In the genomic region with DNA sequence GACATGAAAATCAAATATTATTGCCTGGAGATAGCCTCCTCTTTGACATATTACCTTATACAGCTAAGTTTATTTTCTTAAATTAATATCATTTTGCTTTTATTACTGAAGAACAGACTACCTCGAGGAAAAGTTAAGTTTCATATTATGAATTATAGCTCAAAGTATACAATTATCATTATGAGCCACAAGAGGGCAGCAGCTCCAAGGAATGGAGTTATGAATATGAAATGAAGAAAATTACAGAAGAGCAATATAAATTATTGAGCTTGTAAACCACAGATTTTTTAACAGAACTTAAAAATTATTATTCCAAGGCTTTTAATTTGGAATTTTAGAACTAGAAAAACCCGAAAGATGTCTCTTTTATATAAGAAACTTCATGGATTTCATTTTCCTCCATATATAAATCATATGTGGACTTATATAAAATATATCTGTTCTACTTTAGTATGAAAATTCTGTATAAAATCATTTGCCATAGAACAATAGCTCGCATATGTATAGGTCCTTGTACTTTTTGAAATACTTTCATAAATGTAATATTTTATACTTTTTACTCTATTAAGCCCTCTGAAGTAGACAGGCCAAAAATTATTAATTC, we compare ENCODE assay signal across 8 cellular contexts. TPM values are rescaled to one million over a fixed set of nuclear protein-coding genes. Genes with fewer than 3 reads are reported as not detected.
DNase-seq lines count a peak whose midpoint lies in the region; ATAC-seq and TF ChIP-seq lines count a peak whose summit lies in the region.

No MANE protein-coding gene starts in this region.

- TF ChIP-seq CTCF in HCT116 (IDR thresholded peaks at IDR 0.05 in 2 of 3, conservative IDR thresholded peaks at IDR 0.05 in 1 of 3; ENCODE audit: borderline replicate concordance in 1 of 3, insufficient read depth in 1 of 3, low read depth in 2 of 3, low read length in 2 of 3) (peak; percentile 50 to 78 (median 76)), activated B cell treated with CpG ODN at 0.5 μM for 24 hours (IDR thresholded peaks at IDR 0.05) (peak; percentile 90), fibroblast of villous mesenchyme (IDR thresholded peaks at IDR 0.05; ENCODE audit: insufficient read depth, low read depth, low read length) (peak; percentile 66)

- TF ChIP-seq POLR2A in HCT116 (IDR thresholded peaks at IDR 0.05; ENCODE audit: borderline replicate concordance, extremely low read depth, insufficient read depth, insufficient read length), result no peak

- H3K4me3 ChIP-seq in HCT116 (replicated peaks in 1 of 2; ENCODE audit: low read depth in 1 of 2, low read length in 2 of 2) (no peak overlapping the region), fibroblast of villous mesenchyme (ENCODE audit: low read depth, low read length) (no peak overlapping the region), skeletal muscle satellite cell (ENCODE audit: low read length) (no peak overlapping the region)

- ATAC-seq in HCT116, result peak; percentile 60
- peak; percentile 37 for ATAC-seq in activated B cell treated with CpG ODN at 0.5 μM for 24 hours (ENCODE audit: low read depth)
- ATAC-seq in activated CD8-positive, alpha-beta memory T cell treated with anti-CD3 and anti-CD28 coated beads, Interleukin-2, amount 10 ng/mL, durations not matched to agents 7 days and 5 days, result no peak

- no peak overlapping the region for H3K27ac Mint-ChIP-seq in activated naive CD4-positive, alpha-beta T cell treated with anti-CD3 and anti-CD28 coated beads for 36 hours
- H3K27ac Mint-ChIP-seq in activated B cell treated with CpG ODN at 0.5 μM for 24 hours, result no peak overlapping the region
- H3K27ac Mint-ChIP-seq in activated CD8-positive, alpha-beta memory T cell treated with anti-CD3 and anti-CD28 coated beads, Interleukin-2, amount 10 ng/mL, durations not matched to agents 7 days and 5 days, result no peak overlapping the region

- H3K27me3 ChIP-seq in HCT116 (ENCODE audit: insufficient read depth, low read length) (no peaks in the 10 kb centered on the region), skeletal muscle satellite cell (ENCODE audit: control insufficient read depth, insufficient read depth, low read length) (no peaks in the 10 kb centered on the region)

- H3K4me1 Mint-ChIP-seq in activated naive CD4-positive, alpha-beta T cell treated with anti-CD3 and anti-CD28 coated beads for 36 hours (ENCODE audit: low read depth), result no peaks in the 10 kb centered on the region
- H3K4me1 Mint-ChIP-seq in activated B cell treated with CpG ODN at 0.5 μM for 24 hours, result peaks cover 2% of the 10 kb centered on the region
- no peaks in the 10 kb centered on the region for H3K4me1 Mint-ChIP-seq in activated CD8-positive, alpha-beta memory T cell treated with anti-CD3 and anti-CD28 coated beads, Interleukin-2, amount 10 ng/mL, durations not matched to agents 7 days and 5 days

- peak; percentile 42 for DNase-seq in activated naive CD4-positive, alpha-beta T cell treated with anti-CD3 and anti-CD28 coated beads for 36 hours
- DNase-seq in activated naive CD4-positive, alpha-beta T cell (lab: John Stamatoyannopoulos, UW), result no peak
- DNase-seq in HCT116 (ENCODE audit: low read depth, low spot score) (peak; percentile 21), NCI-H1436 treated with DMSO at 0.1 percent for 48 hours (lab: John Stamatoyannopoulos, UW) (peak; percentile 4), activated B cell treated with CpG ODN at 0.5 μM for 24 hours (no peak), fibroblast of villous mesenchyme (ENCODE audit: low read depth) (peak; percentile 53)
- DNase-seq in activated CD8-positive, alpha-beta memory T cell treated with anti-CD3 and anti-CD28 coated beads, Interleukin-2, amount 10 ng/mL, durations not matched to agents 7 days and 5 days, result no peak

- H3K9me3 ChIP-seq in HCT116 (ENCODE audit: control insufficient read depth in 1 of 2, insufficient read depth in 1 of 2, low read depth in 1 of 2, low read length in 2 of 2) (no peaks in the 10 kb centered on the region), skeletal muscle satellite cell (replicated peaks; ENCODE audit: low read length) (no peaks in the 10 kb centered on the region)

- H3K27me3 Mint-ChIP-seq in activated naive CD4-positive, alpha-beta T cell treated with anti-CD3 and anti-CD28 coated beads for 36 hours (ENCODE audit: low read depth), result peaks cover 7% of the 10 kb centered on the region
- peaks cover 11% of the 10 kb centered on the region for H3K27me3 Mint-ChIP-seq in activated B cell treated with CpG ODN at 0.5 μM for 24 hours
- peaks cover 23% of the 10 kb centered on the region for H3K27me3 Mint-ChIP-seq in activated CD8-positive, alpha-beta memory T cell treated with anti-CD3 and anti-CD28 coated beads, Interleukin-2, amount 10 ng/mL, durations not matched to agents 7 days and 5 days

- no peaks in the 10 kb centered on the region for H4K20me1 ChIP-seq in HCT116 (ENCODE audit: insufficient read depth)

- H3K4me2 ChIP-seq in HCT116 (ENCODE audit: low read length) (peak overlapping the region; percentile 16; the same call in 1 of the 2 replicates), skeletal muscle satellite cell (ENCODE audit: low read length) (peak overlapping the region; percentile 56)

- no peak overlapping the region for H2AFZ ChIP-seq in HCT116 (ENCODE audit: low read depth, low read length, poor library complexity, severe bottlenecking)

- RAD21 ChIA-PET in HCT116 (lab: Charles Lee; ENCODE audit: low non-redundant PET in 1 of 2, low total read pairs in 2 of 2, uncharacterized antibody in 2 of 2, unreplicated experiment in 2 of 2), result interaction anchor here (1.1 to 1.2 kb wide), 3 partner anchors 43 to 378 kb away, joined by 4 to 8 read pairs (median 6); no protein-coding TSS in a partner anchor

- H3K9ac ChIP-seq in HCT116 (ENCODE audit: low read length) (no peak overlapping the region), skeletal muscle satellite cell (ENCODE audit: low read depth, low read length) (no peak overlapping the region)

- no peaks in the 10 kb centered on the region for H3K79me2 ChIP-seq in HCT116 (ENCODE audit: insufficient read depth, low read length)

- CTCF ChIA-PET in activated naive CD4-positive, alpha-beta T cell treated with anti-CD3 and anti-CD28 coated beads for 36 hours (lab: Charles Lee), result interaction anchor here (0.5 to 4.5 kb wide), 27 partner anchors 10 to 661 kb away, joined by 3 to 20 read pairs (median 3); no protein-coding TSS in a partner anchor
- CTCF ChIA-PET in HCT116 (lab: Charles Lee) (interaction anchor here (0.7 to 3.2 kb wide), 37 partner anchors 9 to 424 kb away, joined by 3 to 31 read pairs (median 4); a partner anchor contains a TSS), activated B cell treated with CpG ODN at 0.5 μM for 24 hours (lab: Charles Lee) (interaction anchor here (0.8 to 1.6 kb wide), 17 partner anchors 9 to 379 kb away, joined by 3 to 14 read pairs (median 4); a partner anchor contains a TSS)
- CTCF ChIA-PET in activated CD8-positive, alpha-beta memory T cell treated with anti-CD3 and anti-CD28 coated beads, Interleukin-2, amount 10 ng/mL, durations not matched to agents 7 days and 5 days (lab: Charles Lee), result interaction anchor here (0.7 to 2.6 kb wide), 13 partner anchors 8 to 378 kb away, joined by 3 to 22 read pairs (median 3); a partner anchor contains a TSS

- no peak overlapping the region for H3K27ac ChIP-seq in HCT116 (ENCODE audit: low read depth, low read length)

- H3K9me3 Mint-ChIP-seq in activated naive CD4-positive, alpha-beta T cell treated with anti-CD3 and anti-CD28 coated beads for 36 hours, result no peaks in the 10 kb centered on the region
- peaks cover 3% of the 10 kb centered on the region for H3K9me3 Mint-ChIP-seq in activated B cell treated with CpG ODN at 0.5 μM for 24 hours
- no peaks in the 10 kb centered on the region for H3K9me3 Mint-ChIP-seq in activated CD8-positive, alpha-beta memory T cell treated with anti-CD3 and anti-CD28 coated beads, Interleukin-2, amount 10 ng/mL, durations not matched to agents 7 days and 5 days (ENCODE audit: low read depth)

- POLR2A ChIA-PET in HCT116 (lab: Charles Lee) (no interaction called here), activated B cell treated with CpG ODN at 0.5 μM for 24 hours (lab: Charles Lee) (no interaction called here)

- peak; percentile 82 for TF ChIP-seq RAD21 in HCT116 (IDR thresholded peaks at IDR 0.05; ENCODE audit: low read depth)

- no peak overlapping the region for H3K4me3 Mint-ChIP-seq in activated naive CD4-positive, alpha-beta T cell treated with anti-CD3 and anti-CD28 coated beads for 36 hours
- no peak overlapping the region for H3K4me3 Mint-ChIP-seq in activated B cell treated with CpG ODN at 0.5 μM for 24 hours
- no peak overlapping the region for H3K4me3 Mint-ChIP-seq in activated CD8-positive, alpha-beta memory T cell treated with anti-CD3 and anti-CD28 coated beads, Interleukin-2, amount 10 ng/mL, durations not matched to agents 7 days and 5 days

- H3K4me1 ChIP-seq in HCT116 (ENCODE audit: control insufficient read depth in 1 of 2, insufficient read depth in 2 of 2, low read length in 2 of 2), result no peaks in the 10 kb centered on the region
- H3K4me1 ChIP-seq in skeletal muscle satellite cell (ENCODE audit: control insufficient read depth, insufficient read depth, low read length), result no peaks in the 10 kb centered on the region

- intact Hi-C loops in activated naive CD4-positive, alpha-beta T cell treated with anti-CD3 and anti-CD28 coated beads for 36 hours (cut with micrococcal nuclease), result loop anchor here (1.0 to 5.0 kb wide), 7 partner anchors 43 to 378 kb away; no protein-coding TSS in a partner anchor
- intact Hi-C loops in HCT116 (cut with micrococcal nuclease), result loop anchor here (1.0 to 10.0 kb wide), 4 partner anchors 43 to 379 kb away; no protein-coding TSS in a partner anchor
- intact Hi-C loops in activated B cell treated with CpG ODN at 0.5 μM for 24 hours (cut with micrococcal nuclease), result loop anchor here (1.0 to 10.0 kb wide), 6 partner anchors 43 to 1362 kb away; no protein-coding TSS in a partner anchor

- H3K36me3 ChIP-seq in HCT116 (ENCODE audit: control insufficient read depth in 1 of 2, insufficient read depth in 2 of 2, low read length in 2 of 2), result no peaks in the 10 kb centered on the region
- H3K36me3 ChIP-seq in skeletal muscle satellite cell (ENCODE audit: insufficient read depth, low read length), result no peaks in the 10 kb centered on the region

- no peaks in the 10 kb centered on the region for H3K36me3 Mint-ChIP-seq in activated naive CD4-positive, alpha-beta T cell treated with anti-CD3 and anti-CD28 coated beads for 36 hours (ENCODE audit: low read depth)
- no peaks in the 10 kb centered on the region for H3K36me3 Mint-ChIP-seq in activated B cell treated with CpG ODN at 0.5 μM for 24 hours (ENCODE audit: low read depth)
- H3K36me3 Mint-ChIP-seq in activated CD8-positive, alpha-beta memory T cell treated with anti-CD3 and anti-CD28 coated beads, Interleukin-2, amount 10 ng/mL, durations not matched to agents 7 days and 5 days, result no peaks in the 10 kb centered on the region

- no TSS peak for BruUV-seq in HCT116 (replicated peaks; lab: Mats Ljungman, UMichigan)

- no peaks in the 10 kb centered on the region for H3K9me2 ChIP-seq in HCT116 (ENCODE audit: insufficient read depth)

RNA-seq across cellular contexts. Expression of a gene that starts 40.1 kb away (rescaled TPM):
- total RNA-seq in activated naive CD4-positive, alpha-beta T cell treated with anti-CD3 and anti-CD28 coated beads for 36 hours, result under 1 TPM in 1 of 2 experiments, not detected in 1; 0.07 TPM
- total RNA-seq in HCT116 (2021; ENCODE audit: unreplicated experiment), result 0.79 TPM
- polyA plus RNA-seq in HCT116 (2012), result 0.12 and 0.22 TPM in 2 replicates
- total RNA-seq in activated B cell treated with CpG ODN at 0.5 μM for 24 hours, result 0.11 and 0.15 TPM in 2 replicates
- 0.43 and 0.97 TPM in 2 replicates for total RNA-seq in fibroblast of villous mesenchyme
- 0.44 and 0.51 TPM in 2 replicates for total RNA-seq in skeletal muscle satellite cell (2012; rRNA removed)
- total RNA-seq in activated CD8-positive, alpha-beta memory T cell treated with anti-CD3 and anti-CD28 coated beads, Interleukin-2, amount 10 ng/mL, durations not matched to agents 7 days and 5 days, result under 1 TPM in 1 of 2 experiments, not detected in 1; 0.07 TPM

Comparison
In these comparisons a context has a peak if more than half of its experiments do, and no peak if none do; other contexts are left out.
1. DNase-seq: peak in activated naive CD4-positive, alpha-beta T cell treated with anti-CD3 and anti-CD28 coated beads for 36 hours (single experiment), HCT116 (single experiment), NCI-H1436 treated with DMSO at 0.1 percent for 48 hours (single experiment) and fibroblast of villous mesenchyme (single experiment); none in activated naive CD4-positive, alpha-beta T cell (0 of 4), activated B cell treated with CpG ODN at 0.5 μM for 24 hours (single experiment) and activated CD8-positive, alpha-beta memory T cell treated with anti-CD3 and anti-CD28 coated beads, Interleukin-2, amount 10 ng/mL, durations not matched to agents 7 days and 5 days (single experiment).
2. Peak in every context shown above with its lines, with median percentiles within 50 percentile points of each other: CTCF ChIP-seq.